Comparison of ENCODE assay signal across 8 cellular contexts in the genomic region with DNA sequence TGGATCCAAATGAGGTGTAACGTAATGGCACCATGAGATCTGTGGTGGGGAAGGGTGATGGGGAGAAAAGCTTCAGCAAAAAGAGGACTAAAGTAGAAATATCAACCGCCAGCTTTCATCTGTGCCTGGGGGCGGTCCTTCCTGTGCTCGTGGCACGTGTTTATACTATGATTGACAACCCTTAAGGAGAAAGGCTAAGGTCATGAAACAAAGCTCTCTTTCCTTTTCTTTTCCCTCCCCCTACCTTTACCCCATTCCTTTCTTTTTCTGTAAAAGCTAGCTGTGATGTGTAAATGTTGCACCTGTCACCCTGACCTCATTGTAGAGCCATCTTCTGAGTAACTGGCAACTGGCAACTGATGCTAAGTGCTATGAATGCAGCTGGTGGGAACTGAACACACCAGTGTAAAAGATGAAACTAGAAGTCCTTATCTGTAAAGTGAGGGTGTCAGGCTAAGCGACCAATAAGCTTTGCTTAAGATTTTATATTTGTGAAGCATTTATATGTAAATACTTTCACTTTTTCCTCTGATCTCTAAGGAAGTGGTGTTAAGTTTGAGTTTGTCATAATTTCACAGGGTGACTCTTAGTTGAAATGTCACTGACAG.
DNase-seq lines count a peak whose midpoint lies in the region; ATAC-seq and TF ChIP-seq lines count a peak whose summit lies in the region.

No MANE protein-coding gene starts in this region.

- H3K27ac ChIP-seq in BLaER1 treated with 17β-estradiol and CSF1 and Interleukin-3, amounts not matched to agents 10 nM and 100 nM: peak overlapping the region; percentile 76 to 96 (median 88)
- H3K27ac ChIP-seq in liver (ENCODE audit: low read depth in 1 of 2, low read length in 2 of 2): peak overlapping the region; percentile 33 to 81
- peak overlapping the region in 3 of 4 donors; percentile 17 to 65 (median 43) for H3K27ac ChIP-seq in tibial nerve

- H3K4me1 Mint-ChIP-seq in activated CD8-positive, alpha-beta T cell treated with anti-CD3 and anti-CD28 coated beads for 36 hours (ENCODE audit: low read depth): peaks cover 28% of the 10 kb centered on the region

- peak overlapping the region; percentile 69 to 87 (median 75) for H3K4me3 ChIP-seq in BLaER1 treated with 17β-estradiol and CSF1 and Interleukin-3, amounts not matched to agents 10 nM and 100 nM
- no peak overlapping the region for H3K4me3 ChIP-seq in liver (ENCODE audit: low read depth in 1 of 3, low read length in 3 of 3)
- H3K4me3 ChIP-seq in tibial nerve: peak overlapping the region in 1 of 4 donors; percentile 46
- no peak overlapping the region for H3K4me3 ChIP-seq in HAP-1

- no peak for TF ChIP-seq EP300 in tibial nerve (IDR thresholded peaks at IDR 0.05)

- 77% methylated on average over 6 of the region's 6 CpGs for WGBS in liver
- WGBS in tibial nerve, 2 donors: 61% methylated on average over 6 of the region's 6 CpGs

- peak overlapping the region; percentile 96 for H3K4me3 Mint-ChIP-seq in activated CD8-positive, alpha-beta T cell treated with anti-CD3 and anti-CD28 coated beads for 36 hours

- TF ChIP-seq CTCF in GM20000 (IDR thresholded peaks at IDR 0.05; ENCODE audit: extremely low read depth, missing control alignments) (no peak), liver (IDR thresholded peaks at IDR 0.05; ENCODE audit: low read depth, low read length, missing input control) (no peak), tibial nerve (IDR thresholded peaks at IDR 0.05) (no peak)
- no peak for TF ChIP-seq CTCF in activated CD8-positive, alpha-beta T cell treated with anti-CD3 and anti-CD28 coated beads for 36 hours (IDR thresholded peaks at IDR 0.05)

- POLR2A ChIA-PET in activated CD8-positive, alpha-beta T cell treated with anti-CD3 and anti-CD28 coated beads for 36 hours (lab: Charles Lee): interaction anchor here (0.8 to 2.4 kb wide), 12 partner anchors 9 to 212 kb away, joined by 3 to 9 read pairs (median 4); no protein-coding TSS in a partner anchor

- CTCF ChIA-PET in activated CD8-positive, alpha-beta T cell treated with anti-CD3 and anti-CD28 coated beads for 36 hours (lab: Charles Lee): interaction anchor here (0.8 to 2.9 kb wide), 6 partner anchors 27 to 77 kb away, joined by 3 to 15 read pairs (median 3); no protein-coding TSS in a partner anchor

- H3K9me3 ChIP-seq in BLaER1 treated with 17β-estradiol and CSF1 and Interleukin-3, amounts not matched to agents 10 nM and 100 nM (replicated peaks in 1 of 11): peaks cover 11 to 24% (median 16%) of the 10 kb centered on the region in 11 experiments
- peaks cover 0 to 5% (median 0%) of the 10 kb centered on the region in 4 donors for H3K9me3 ChIP-seq in liver (ENCODE audit: control insufficient read depth in 4 of 4, low read length in 3 of 4)
- peaks cover 0 to 8% (median 0%) of the 10 kb centered on the region in 4 donors for H3K9me3 ChIP-seq in tibial nerve
- peaks cover 4% of the 10 kb centered on the region; the same call in 1 of the 2 replicates for H3K9me3 ChIP-seq in HAP-1

- in situ Hi-C loops in HAP-1 (cut with MboI; ENCODE audit: low sequenced_read_pairs): no loop called here

- TF ChIP-seq RAD21 in liver (IDR thresholded peaks at IDR 0.05): no peak

- DNase-seq in GM20000 (ENCODE audit: low spot score) (peak; percentile 44), tibial nerve (ENCODE audit: low spot score in 2 of 2) (no peak), HAP-1 (ENCODE audit: low spot score in 2 of 2) (no peak), COLO829 (ENCODE audit: low spot score) (no peak)
- peak; percentile 80 for DNase-seq in activated CD8-positive, alpha-beta T cell treated with anti-CD3 and anti-CD28 coated beads for 36 hours

- H3K4me1 ChIP-seq in BLaER1 treated with 17β-estradiol and CSF1 and Interleukin-3, amounts not matched to agents 10 nM and 100 nM: peaks cover 22 to 43% (median 32%) of the 10 kb centered on the region in 10 experiments
- H3K4me1 ChIP-seq in liver (ENCODE audit: control insufficient read depth in 4 of 4, insufficient read depth in 4 of 4, low read length in 3 of 4) (peaks cover 0 to 9% (median 6%) of the 10 kb centered on the region in 4 donors), tibial nerve (peaks cover 0 to 9% (median 0%) of the 10 kb centered on the region in 4 donors), HAP-1 (no peaks in the 10 kb centered on the region)

- intact Hi-C loops in activated CD8-positive, alpha-beta T cell treated with anti-CD3 and anti-CD28 coated beads for 36 hours (cut with micrococcal nuclease): loop anchor here (5.0 kb wide), 3 partner anchors 54 to 149 kb away; no protein-coding TSS in a partner anchor

- peak; percentile 35 for ATAC-seq in HG03575 (IDR thresholded peaks at IDR 0.05; ENCODE audit: extremely low read depth, insufficient number of reproducible peaks, low FRiP score, unreplicated experiment)
- peak; percentile 78 for ATAC-seq in activated CD8-positive, alpha-beta T cell treated with anti-CD3 and anti-CD28 coated beads for 36 hours

- no peaks in the 10 kb centered on the region for H3K27me3 ChIP-seq in BLaER1 treated with 17β-estradiol and CSF1 and Interleukin-3, amounts not matched to agents 10 nM and 100 nM
- no peaks in the 10 kb centered on the region for H3K27me3 ChIP-seq in liver (ENCODE audit: control insufficient read depth in 4 of 4, insufficient read depth in 4 of 4, low read length in 3 of 4)
- H3K27me3 ChIP-seq in tibial nerve: no peaks in the 10 kb centered on the region
- no peaks in the 10 kb centered on the region for H3K27me3 ChIP-seq in HAP-1 (ENCODE audit: low read depth)

- H3K27me3 Mint-ChIP-seq in activated CD8-positive, alpha-beta T cell treated with anti-CD3 and anti-CD28 coated beads for 36 hours: no peaks in the 10 kb centered on the region

- H3K36me3 ChIP-seq in BLaER1 treated with 17β-estradiol and CSF1 and Interleukin-3, amounts not matched to agents 10 nM and 100 nM: peaks cover 0 to 49% (median 17%) of the 10 kb centered on the region in 11 experiments; a peak in 15 of 22 replicates
- no peaks in the 10 kb centered on the region for H3K36me3 ChIP-seq in liver (ENCODE audit: control insufficient read depth in 4 of 4, insufficient read depth in 3 of 4, low read depth in 1 of 4, low read length in 3 of 4)
- H3K36me3 ChIP-seq in tibial nerve: no peaks in the 10 kb centered on the region
- H3K36me3 ChIP-seq in HAP-1 (replicated peaks): no peaks in the 10 kb centered on the region

- H4K20me1 ChIP-seq in BLaER1 treated with 17β-estradiol and CSF1 and Interleukin-3, amounts not matched to agents 10 nM and 100 nM: peaks cover 0 to 22% (median 10%) of the 10 kb centered on the region in 11 experiments; a peak in 16 of 22 replicates

- H3K27ac Mint-ChIP-seq in activated CD8-positive, alpha-beta T cell treated with anti-CD3 and anti-CD28 coated beads for 36 hours: peak overlapping the region; percentile 100

- peaks cover 2% of the 10 kb centered on the region for H3K36me3 Mint-ChIP-seq in activated CD8-positive, alpha-beta T cell treated with anti-CD3 and anti-CD28 coated beads for 36 hours (ENCODE audit: low read depth)

- peaks cover 8% of the 10 kb centered on the region for H3K9me3 Mint-ChIP-seq in activated CD8-positive, alpha-beta T cell treated with anti-CD3 and anti-CD28 coated beads for 36 hours

- no peak for TF ChIP-seq POLR2A in tibial nerve (IDR thresholded peaks at IDR 0.05)

- peak overlapping the region; percentile 73 to 94 (median 89) for H3K9ac ChIP-seq in BLaER1 treated with 17β-estradiol and CSF1 and Interleukin-3, amounts not matched to agents 10 nM and 100 nM
- peak overlapping the region in 1 of 2 donors; percentile 5 for H3K9ac ChIP-seq in liver (ENCODE audit: low read depth in 1 of 2, low read length in 2 of 2)

- peak overlapping the region; percentile 83 to 95 (median 91) for H3K4me2 ChIP-seq in BLaER1 treated with 17β-estradiol and CSF1 and Interleukin-3, amounts not matched to agents 10 nM and 100 nM

TF ChIP-seq in liver, 16 proteins besides CTCF, POLR2A, EP300 and RAD21 (continues in another document):
- no peak for TF ChIP-seq HNF4G (IDR thresholded peaks at IDR 0.05)
- TF ChIP-seq, protein P1, sequence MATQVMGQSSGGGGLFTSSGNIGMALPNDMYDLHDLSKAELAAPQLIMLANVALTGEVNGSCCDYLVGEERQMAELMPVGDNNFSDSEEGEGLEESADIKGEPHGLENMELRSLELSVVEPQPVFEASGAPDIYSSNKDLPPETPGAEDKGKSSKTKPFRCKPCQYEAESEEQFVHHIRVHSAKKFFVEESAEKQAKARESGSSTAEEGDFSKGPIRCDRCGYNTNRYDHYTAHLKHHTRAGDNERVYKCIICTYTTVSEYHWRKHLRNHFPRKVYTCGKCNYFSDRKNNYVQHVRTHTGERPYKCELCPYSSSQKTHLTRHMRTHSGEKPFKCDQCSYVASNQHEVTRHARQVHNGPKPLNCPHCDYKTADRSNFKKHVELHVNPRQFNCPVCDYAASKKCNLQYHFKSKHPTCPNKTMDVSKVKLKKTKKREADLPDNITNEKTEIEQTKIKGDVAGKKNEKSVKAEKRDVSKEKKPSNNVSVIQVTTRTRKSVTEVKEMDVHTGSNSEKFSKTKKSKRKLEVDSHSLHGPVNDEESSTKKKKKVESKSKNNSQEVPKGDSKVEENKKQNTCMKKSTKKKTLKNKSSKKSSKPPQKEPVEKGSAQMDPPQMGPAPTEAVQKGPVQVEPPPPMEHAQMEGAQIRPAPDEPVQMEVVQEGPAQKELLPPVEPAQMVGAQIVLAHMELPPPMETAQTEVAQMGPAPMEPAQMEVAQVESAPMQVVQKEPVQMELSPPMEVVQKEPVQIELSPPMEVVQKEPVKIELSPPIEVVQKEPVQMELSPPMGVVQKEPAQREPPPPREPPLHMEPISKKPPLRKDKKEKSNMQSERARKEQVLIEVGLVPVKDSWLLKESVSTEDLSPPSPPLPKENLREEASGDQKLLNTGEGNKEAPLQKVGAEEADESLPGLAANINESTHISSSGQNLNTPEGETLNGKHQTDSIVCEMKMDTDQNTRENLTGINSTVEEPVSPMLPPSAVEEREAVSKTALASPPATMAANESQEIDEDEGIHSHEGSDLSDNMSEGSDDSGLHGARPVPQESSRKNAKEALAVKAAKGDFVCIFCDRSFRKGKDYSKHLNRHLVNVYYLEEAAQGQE (IDR thresholded peaks at IDR 0.05): no peak
- no peak for TF ChIP-seq FOXA2 (IDR thresholded peaks at IDR 0.05)
- TF ChIP-seq, protein P2, sequence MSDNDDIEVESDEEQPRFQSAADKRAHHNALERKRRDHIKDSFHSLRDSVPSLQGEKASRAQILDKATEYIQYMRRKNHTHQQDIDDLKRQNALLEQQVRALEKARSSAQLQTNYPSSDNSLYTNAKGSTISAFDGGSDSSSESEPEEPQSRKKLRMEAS (IDR thresholded peaks at IDR 0.05): no peak
- TF ChIP-seq SP1 (IDR thresholded peaks at IDR 0.05): no peak
- TF ChIP-seq NR2F2 (IDR thresholded peaks at IDR 0.05): no peak

Comparison
In these comparisons a context has a peak if more than half of its experiments do, and no peak if none do; other contexts are left out.
1. H3K4me3 ChIP-seq: peak in BLaER1 treated with 17β-estradiol and CSF1 and Interleukin-3, amounts not matched to agents 10 nM and 100 nM (10 of 10); none in liver (0 of 3) and HAP-1 (single experiment).
2. DNase-seq: peak in GM20000 (single experiment) and activated CD8-positive, alpha-beta T cell treated with anti-CD3 and anti-CD28 coated beads for 36 hours (single experiment); none in tibial nerve (0 of 2), HAP-1 (0 of 2) and COLO829 (single experiment).
3. Peak in every context shown above with its lines, with median percentiles within 50 percentile points of each other: H3K27ac ChIP-seq.